ENCODE assay signal across 15 cellular contexts in the genomic region with DNA sequence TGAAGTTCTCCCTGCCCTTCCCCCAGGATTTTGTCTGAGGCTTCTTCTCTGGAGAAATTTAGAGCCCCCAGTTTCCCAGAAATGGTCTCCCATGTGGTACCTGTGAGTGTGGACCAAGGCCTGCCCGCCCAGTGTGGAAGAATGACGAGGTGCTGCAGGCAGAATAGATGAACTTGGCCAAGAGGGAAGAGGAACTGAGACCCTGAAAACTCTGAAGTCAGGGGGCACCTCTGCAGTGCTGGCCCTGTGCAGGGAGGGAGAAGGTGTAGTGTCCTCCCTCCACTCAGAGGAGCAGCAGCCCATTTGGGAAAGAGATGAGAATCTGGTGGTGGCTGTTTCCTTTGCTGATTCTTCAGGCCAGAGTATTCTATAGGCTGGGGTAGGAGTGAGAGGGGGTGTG.
DNase-seq lines count a peak whose midpoint lies in the region; ATAC-seq, FAIRE-seq and TF ChIP-seq lines count a peak whose summit lies in the region.
"Had no signal": no experiment of that assay in that cellular context is flagged by ENCODE, and none has a peak within 500 bp of the region (broad histone marks: within the 10 kb centered on the region; RNA-seq: fewer than 3 reads in every experiment).

No MANE protein-coding gene starts in this region.

- POLR2A ChIA-PET in activated B cell treated with CpG ODN at 0.5 μM for 24 hours (lab: Charles Lee), result no interaction called here
- POLR2A ChIA-PET in activated CD4-positive, alpha-beta T cell treated with anti-CD3 and anti-CD28 coated beads, Interleukin-2, amount 10 ng/mL, durations not matched to agents 7 days and 5 days (lab: Charles Lee), result no interaction called here

- peaks cover 32% of the 10 kb centered on the region for H3K4me1 Mint-ChIP-seq in activated B cell treated with CpG ODN at 0.5 μM for 24 hours
- H3K4me1 Mint-ChIP-seq in stimulated activated memory B cell treated with anti-CD40 and anti-IgM and Interleukin-4, amounts not matched to agents 10 μg/mL and 1 μg/mL and 100 μg/mL, for 72 hours, result peaks cover 33% of the 10 kb centered on the region
- peaks cover 5% of the 10 kb centered on the region for H3K4me1 Mint-ChIP-seq in activated CD4-positive, alpha-beta T cell treated with anti-CD3 and anti-CD28 coated beads, Interleukin-2, amount 10 ng/mL, durations not matched to agents 7 days and 5 days

- no peaks in the 10 kb centered on the region for H3K9me3 Mint-ChIP-seq in activated B cell treated with CpG ODN at 0.5 μM for 24 hours
- peaks cover 4% of the 10 kb centered on the region for H3K9me3 Mint-ChIP-seq in stimulated activated memory B cell treated with anti-CD40 and anti-IgM and Interleukin-4, amounts not matched to agents 10 μg/mL and 1 μg/mL and 100 μg/mL, for 72 hours
- peaks cover 9% of the 10 kb centered on the region for H3K9me3 Mint-ChIP-seq in activated CD4-positive, alpha-beta T cell treated with anti-CD3 and anti-CD28 coated beads, Interleukin-2, amount 10 ng/mL, durations not matched to agents 7 days and 5 days

- intact Hi-C loops in activated B cell treated with CpG ODN at 0.5 μM for 24 hours (cut with micrococcal nuclease), result loop anchor here (2.0 kb wide), 1 partner anchor 16 kb away; no protein-coding TSS in a partner anchor

- peak; percentile 14 for ATAC-seq in GM21723 (IDR thresholded peaks at IDR 0.05; ENCODE audit: unreplicated experiment)
- no peak for ATAC-seq in activated B cell treated with CpG ODN at 0.5 μM for 24 hours (ENCODE audit: low read depth)
- ATAC-seq in stimulated activated memory B cell treated with anti-CD40 and anti-IgM and Interleukin-4, amounts not matched to agents 10 μg/mL and 1 μg/mL and 100 μg/mL, for 72 hours, result peak; percentile 54
- ATAC-seq in HG03565 (IDR thresholded peaks at IDR 0.05; ENCODE audit: unreplicated experiment), result no peak
- ATAC-seq: GM23338, HepG2 had no signal

- no peak overlapping the region for H3K4me3 Mint-ChIP-seq in activated B cell treated with CpG ODN at 0.5 μM for 24 hours
- H3K4me3 Mint-ChIP-seq in stimulated activated memory B cell treated with anti-CD40 and anti-IgM and Interleukin-4, amounts not matched to agents 10 μg/mL and 1 μg/mL and 100 μg/mL, for 72 hours, result no peak overlapping the region
- no peak overlapping the region for H3K4me3 Mint-ChIP-seq in activated CD4-positive, alpha-beta T cell treated with anti-CD3 and anti-CD28 coated beads, Interleukin-2, amount 10 ng/mL, durations not matched to agents 7 days and 5 days
- H3K4me3 Mint-ChIP-seq: CD4-positive, alpha-beta memory T cell; GM23338 had no signal

- CTCF ChIA-PET in activated B cell treated with CpG ODN at 0.5 μM for 24 hours (lab: Charles Lee), result no interaction called here
- CTCF ChIA-PET in activated CD4-positive, alpha-beta T cell treated with anti-CD3 and anti-CD28 coated beads, Interleukin-2, amount 10 ng/mL, durations not matched to agents 7 days and 5 days (lab: Charles Lee), result no interaction called here

- peak overlapping the region; percentile 2 for H3K27ac Mint-ChIP-seq in activated B cell treated with CpG ODN at 0.5 μM for 24 hours
- H3K27ac Mint-ChIP-seq in stimulated activated memory B cell treated with anti-CD40 and anti-IgM and Interleukin-4, amounts not matched to agents 10 μg/mL and 1 μg/mL and 100 μg/mL, for 72 hours, result peak overlapping the region; percentile 72
- no peak overlapping the region for H3K27ac Mint-ChIP-seq in activated CD4-positive, alpha-beta T cell treated with anti-CD3 and anti-CD28 coated beads, Interleukin-2, amount 10 ng/mL, durations not matched to agents 7 days and 5 days
- H3K27ac Mint-ChIP-seq: GM23338 had no signal

- no peak for TF ChIP-seq CTCF in activated B cell treated with CpG ODN at 0.5 μM for 24 hours (IDR thresholded peaks at IDR 0.05)

- no peak for DNase-seq in GM12892 (ENCODE audit: insufficient read length)
- no peak for DNase-seq in activated B cell treated with CpG ODN at 0.5 μM for 24 hours
- no peak for DNase-seq in activated CD4-positive, alpha-beta T cell treated with anti-CD3 and anti-CD28 coated beads, Interleukin-2, amount 10 ng/mL, durations not matched to agents 7 days and 5 days
- no peak for DNase-seq in HuH-7 (ENCODE audit: low spot score)
- DNase-seq: BE2C; CD4-positive, alpha-beta memory T cell; DMS79; H7 had no signal

- H3K36me3 Mint-ChIP-seq in activated B cell treated with CpG ODN at 0.5 μM for 24 hours (ENCODE audit: low read depth), result no peaks in the 10 kb centered on the region
- no peaks in the 10 kb centered on the region for H3K36me3 Mint-ChIP-seq in stimulated activated memory B cell treated with anti-CD40 and anti-IgM and Interleukin-4, amounts not matched to agents 10 μg/mL and 1 μg/mL and 100 μg/mL, for 72 hours
- peaks cover 1% of the 10 kb centered on the region for H3K36me3 Mint-ChIP-seq in activated CD4-positive, alpha-beta T cell treated with anti-CD3 and anti-CD28 coated beads, Interleukin-2, amount 10 ng/mL, durations not matched to agents 7 days and 5 days (ENCODE audit: low read depth)

- FAIRE-seq in GM12892 (lab: Jason Lieb, UNC), result peak; percentile 70
- FAIRE-seq: A204.1, HepG2, HTR-8/SVneo had no signal

- TF ChIP-seq POLR2A in GM12892 (IDR thresholded peaks at IDR 0.05; ENCODE audit: low read depth, low read length), result no peak

- H3K27me3 Mint-ChIP-seq in activated B cell treated with CpG ODN at 0.5 μM for 24 hours, result no peaks in the 10 kb centered on the region
- H3K27me3 Mint-ChIP-seq in stimulated activated memory B cell treated with anti-CD40 and anti-IgM and Interleukin-4, amounts not matched to agents 10 μg/mL and 1 μg/mL and 100 μg/mL, for 72 hours, result no peaks in the 10 kb centered on the region
- peaks cover 1% of the 10 kb centered on the region for H3K27me3 Mint-ChIP-seq in activated CD4-positive, alpha-beta T cell treated with anti-CD3 and anti-CD28 coated beads, Interleukin-2, amount 10 ng/mL, durations not matched to agents 7 days and 5 days

Comparison
In these comparisons a context has a peak if more than half of its experiments do, and no peak if none do; other contexts are left out.
1. ATAC-seq: peak in GM21723 (single experiment) and stimulated activated memory B cell treated with anti-CD40 and anti-IgM and Interleukin-4, amounts not matched to agents 10 μg/mL and 1 μg/mL and 100 μg/mL, for 72 hours (single experiment); none in activated B cell treated with CpG ODN at 0.5 μM for 24 hours (single experiment) and HG03565 (single experiment).